ENCODE assay signal across 13 cellular contexts in the genomic region with DNA sequence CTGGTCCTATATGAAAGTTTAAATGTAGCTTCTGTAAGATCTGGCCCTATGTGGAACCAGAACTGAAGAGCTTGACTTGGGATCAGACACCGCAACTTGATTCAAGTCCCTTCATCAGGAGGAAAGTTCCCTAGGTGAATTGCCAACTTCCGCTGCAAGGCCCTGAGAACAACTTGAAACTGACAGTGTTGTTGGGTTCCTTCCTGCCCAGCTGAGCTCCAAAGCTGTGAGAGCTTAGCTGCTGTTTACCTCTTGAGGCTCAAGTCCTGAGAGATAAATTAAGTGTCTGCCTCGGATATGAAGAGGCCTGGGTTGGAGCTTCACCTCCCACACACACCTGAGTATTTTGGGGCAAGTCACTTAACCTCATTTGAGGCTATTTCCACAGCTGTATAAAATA. TPM values are rescaled to one million over a fixed set of nuclear protein-coding genes. Genes with fewer than 3 reads are reported as not detected.
DNase-seq lines count a peak whose midpoint lies in the region; ATAC-seq and TF ChIP-seq lines count a peak whose summit lies in the region.
"Had no signal": no experiment of that assay in that cellular context is flagged by ENCODE, and none has a peak within 500 bp of the region (broad histone marks: within the 10 kb centered on the region; RNA-seq: fewer than 3 reads in every experiment).

No MANE protein-coding gene starts in this region.

- WGBS in esophagus, 2 donors: 52 to 63% methylated on average over 3 of the region's 3 CpGs
- 97% methylated on average over 2 of the region's 3 CpGs for WGBS in mesenchymal stem cell
- WGBS in testis, 2 donors: 50 to 64% methylated on average over 3 of the region's 3 CpGs

- H2AK5ac ChIP-seq in mesenchymal stem cell (ENCODE audit: low read length, severe bottlenecking): peak overlapping the region; percentile 81

- H3K27me3 ChIP-seq in Peyer's patch: no peaks in the 10 kb centered on the region
- H3K27me3 ChIP-seq in esophagus (ENCODE audit: control insufficient read depth in 1 of 2, insufficient read depth in 2 of 2, low read length in 2 of 2): no peaks in the 10 kb centered on the region
- no peaks in the 10 kb centered on the region for H3K27me3 ChIP-seq in mesenchymal stem cell (ENCODE audit: control insufficient read depth in 1 of 2, insufficient read depth in 1 of 2, low read length in 2 of 2)
- H3K27me3 ChIP-seq in testis: no peaks in the 10 kb centered on the region

- no peak overlapping the region for H2BK5ac ChIP-seq in mesenchymal stem cell (ENCODE audit: low read depth, low read length, poor library complexity, severe bottlenecking)

- H4K91ac ChIP-seq in mesenchymal stem cell (ENCODE audit: low read length): peak overlapping the region; percentile 11

- H3K27ac ChIP-seq in Peyer's patch: peak overlapping the region; percentile 33 to 61 (median 40)
- peak overlapping the region; percentile 82 to 84 for H3K27ac ChIP-seq in esophagus (ENCODE audit: low read depth in 2 of 2, low read length in 1 of 2)
- H3K27ac ChIP-seq in mesenchymal stem cell (ENCODE audit: low read length, poor library complexity, severe bottlenecking): peak overlapping the region; percentile 24
- H3K27ac ChIP-seq in testis: peak overlapping the region; percentile 68 to 76
- H3K27ac ChIP-seq: C4-2B had no signal

- H3K9me3 ChIP-seq in Peyer's patch (no peaks in the 10 kb centered on the region), esophagus (ENCODE audit: control insufficient read depth in 2 of 2, insufficient read depth in 1 of 2, low read depth in 1 of 2, low read length in 1 of 2) (no peaks in the 10 kb centered on the region), mesenchymal stem cell (ENCODE audit: control insufficient read depth, low read length) (no peaks in the 10 kb centered on the region), testis (no peaks in the 10 kb centered on the region)

- H3K14ac ChIP-seq in mesenchymal stem cell (ENCODE audit: low read length in 2 of 2): no peak overlapping the region

- H3K23ac ChIP-seq in mesenchymal stem cell (ENCODE audit: low read length in 2 of 2): no peak overlapping the region

- H2BK120ac ChIP-seq in mesenchymal stem cell (ENCODE audit: low read depth, low read length): no peak overlapping the region

- no peak for ATAC-seq in HG02610 (IDR thresholded peaks at IDR 0.05; ENCODE audit: unreplicated experiment)
- ATAC-seq: K562; stimulated activated naive B cell treated with anti-CD40 and anti-IgM and Interleukin-4, amounts not matched to agents 10 μg/mL and 1 μg/mL and 100 μg/mL, for 72 hours had no signal

- H3K18ac ChIP-seq in mesenchymal stem cell (ENCODE audit: low read depth in 1 of 2, low read length in 2 of 2): no peak overlapping the region

- no peak overlapping the region for H3K4ac ChIP-seq in mesenchymal stem cell (ENCODE audit: low read depth in 1 of 2, low read length in 2 of 2)

- H2BK15ac ChIP-seq in mesenchymal stem cell (ENCODE audit: low read depth, poor library complexity, severe bottlenecking): no peak overlapping the region

- H3K79me1 ChIP-seq in mesenchymal stem cell (replicated peaks; ENCODE audit: low read length, poor library complexity, severe bottlenecking): peaks cover 28% of the 10 kb centered on the region

- H2AFZ ChIP-seq in mesenchymal stem cell (ENCODE audit: low read depth, low read length): no peak overlapping the region

- intact Hi-C loops in testis (cut with DNase I; ENCODE audit: low total_unique reads): loop anchor here (10.0 kb wide), 1 partner anchor 54 kb away; a partner anchor contains a TSS

- DNase-seq in Peyer's patch (no peak), mesenchymal stem cell (peak; percentile 28), testis (no peak), COLO668 (lab: John Stamatoyannopoulos, UW; ENCODE audit: unreplicated experiment) (no peak), NCI-H2227 treated with DMSO at 0.1 percent for 48 hours (lab: John Stamatoyannopoulos, UW) (no peak)
- DNase-seq in effector CD8-positive, alpha-beta T cell (lab: John Stamatoyannopoulos, UW): no peak
- DNase-seq: activated CD4-positive, alpha-beta T cell treated with anti-CD3 and anti-CD28 coated beads for 4 hours; NCI-H1694 treated with DMSO at 0.1 percent for 48 hours; stimulated activated naive B cell treated with anti-CD40 and anti-IgM and Interleukin-4, amounts not matched to agents 10 μg/mL and 1 μg/mL and 100 μg/mL, for 72 hours had no signal

- H3K36me3 ChIP-seq in Peyer's patch: peaks cover 0 to 8% (median 0%) of the 10 kb centered on the region in 3 donors
- peaks cover 0 to 3% of the 10 kb centered on the region in 2 donors for H3K36me3 ChIP-seq in esophagus (ENCODE audit: control insufficient read depth in 2 of 2, insufficient read depth in 2 of 2, low read length in 1 of 2)
- H3K36me3 ChIP-seq in mesenchymal stem cell (ENCODE audit: control insufficient read depth in 1 of 2, insufficient read depth in 2 of 2, low read depth in 1 of 2, low read length in 2 of 2): peaks cover 4 to 66% of the 10 kb centered on the region in 2 experiments
- H3K36me3 ChIP-seq in testis (ENCODE audit: low read depth, missing control alignments): no peaks in the 10 kb centered on the region

- no peak overlapping the region for H3K4me2 ChIP-seq in mesenchymal stem cell (ENCODE audit: low read length, poor library complexity, severe bottlenecking)

- peaks cover 0 to 5% (median 0%) of the 10 kb centered on the region in 4 donors for H3K4me1 ChIP-seq in Peyer's patch
- no peaks in the 10 kb centered on the region for H3K4me1 ChIP-seq in esophagus (ENCODE audit: control insufficient read depth in 2 of 2, insufficient read depth in 2 of 2, low read length in 1 of 2)
- peaks cover 4% of the 10 kb centered on the region for H3K4me1 ChIP-seq in mesenchymal stem cell (ENCODE audit: control insufficient read depth, insufficient read depth, low read depth, low read length)
- peaks cover 39% of the 10 kb centered on the region for H3K4me1 ChIP-seq in testis

- peak overlapping the region; percentile 19 for H4K8ac ChIP-seq in mesenchymal stem cell (ENCODE audit: low read length)

- TF ChIP-seq POLR2A in Peyer's patch (IDR thresholded peaks at IDR 0.05) (no peak), testis (IDR thresholded peaks at IDR 0.05) (no peak)

- peak overlapping the region in 1 of 2 experiments; percentile 59 for H2BK12ac ChIP-seq in mesenchymal stem cell (ENCODE audit: low read length in 2 of 2)

- TF ChIP-seq CTCF in Peyer's patch (IDR thresholded peaks at IDR 0.05): no peak
- no peak for TF ChIP-seq CTCF in testis (IDR thresholded peaks at IDR 0.05)

- H3K4me3 ChIP-seq in Peyer's patch: no peak overlapping the region
- H3K4me3 ChIP-seq in esophagus (ENCODE audit: low read depth in 1 of 2, low read length in 2 of 2): no peak overlapping the region
- no peak overlapping the region for H3K4me3 ChIP-seq in mesenchymal stem cell (ENCODE audit: insufficient read depth in 1 of 2, low read depth in 1 of 2, low read length in 2 of 2)
- H3K4me3 ChIP-seq in testis: no peak overlapping the region
- H3K4me3 ChIP-seq: K562 had no signal

- H3K9ac ChIP-seq in mesenchymal stem cell (ENCODE audit: low read length): peak overlapping the region; percentile 82

RNA-seq across cellular contexts. Expression of a gene that starts 44.7 kb away (rescaled TPM):
- total RNA-seq in Peyer's patch (1 to 10 TPM; 2.3 to 3.6 (median 2.9) TPM), testis (100 to 1,000 TPM; 228 to 234 TPM)
- polyA plus RNA-seq in esophagus (1 to 10 TPM; 1.4 to 1.5 TPM), testis (ENCODE audit: insufficient read depth, low read depth, low replicate concordance) (991 TPM)
- polyA plus RNA-seq in mesenchymal stem cell (2013, experiment 1 of 2): 0.88 TPM
- polyA plus RNA-seq in mesenchymal stem cell (2013, experiment 2 of 2): 1.2 TPM

RNA-seq across cellular contexts. Expression of a gene that starts 44.7 kb away (rescaled TPM):
- total RNA-seq in Peyer's patch (10 to 100 TPM in 3 of 4 donors, 1 to 10 TPM in 1; 9.1 to 28.2 (median 18.4) TPM), testis (10 to 100 TPM; 66.5 to 71.1 TPM)
- polyA plus RNA-seq in esophagus (1 to 10 TPM; 7.7 to 8.0 TPM), testis (ENCODE audit: insufficient read depth, low read depth, low replicate concordance) (42.9 TPM)
- polyA plus RNA-seq in mesenchymal stem cell (2013, experiment 1 of 2): 5.4 TPM
- polyA plus RNA-seq in mesenchymal stem cell (2013, experiment 2 of 2): 5.5 TPM

RNA-seq across cellular contexts. Expression of a gene that starts 49.2 kb away (rescaled TPM):
- total RNA-seq in Peyer's patch: 10 to 100 TPM in 1 of 4 donors, 1 to 10 TPM in 3; 6.5 to 12.2 (median 9.5) TPM
- 1 to 10 TPM; 3.2 to 6.5 TPM for polyA plus RNA-seq in esophagus
- polyA plus RNA-seq in mesenchymal stem cell (2013, experiment 1 of 2): 7.9 TPM
- polyA plus RNA-seq in mesenchymal stem cell (2013, experiment 2 of 2): 8.2 TPM
- 10 to 100 TPM; 15.2 to 16.5 TPM for total RNA-seq in testis
- polyA plus RNA-seq in testis (ENCODE audit: insufficient read depth, low read depth, low replicate concordance): 19.5 TPM

RNA-seq across cellular contexts. Expression of a gene that starts 49.6 kb away (rescaled TPM):
- total RNA-seq in Peyer's patch (10 to 100 TPM in 2 of 4 donors, 1 to 10 TPM in 2; 8.8 to 53.6 (median 13.2) TPM), testis (10 to 100 TPM; 30.2 to 43.0 TPM)
- polyA plus RNA-seq in esophagus (10 to 100 TPM; 15.8 to 15.9 TPM), testis (ENCODE audit: insufficient read depth, low read depth, low replicate concordance) (87.2 TPM)
- 17.2 TPM for polyA plus RNA-seq in mesenchymal stem cell (2013, experiment 1 of 2)
- polyA plus RNA-seq in mesenchymal stem cell (2013, experiment 2 of 2): 14.6 TPM

Comparison
In these comparisons a context has a peak if more than half of its experiments do, and no peak if none do; other contexts are left out.
1. H3K27ac ChIP-seq: peak in every context shown above with its lines; median percentile 83 in esophagus; 72 in testis; 40 in Peyer's patch; 24 in mesenchymal stem cell.
2. RNA of a gene that starts 44.7 kb away (total RNA-seq): 228 to 234 TPM in testis; 2.3 to 3.6 TPM in Peyer's patch; every median in the first group is over 10 times any median in the second.